ENCODE assay signal across 28 cellular contexts in the genomic region with DNA sequence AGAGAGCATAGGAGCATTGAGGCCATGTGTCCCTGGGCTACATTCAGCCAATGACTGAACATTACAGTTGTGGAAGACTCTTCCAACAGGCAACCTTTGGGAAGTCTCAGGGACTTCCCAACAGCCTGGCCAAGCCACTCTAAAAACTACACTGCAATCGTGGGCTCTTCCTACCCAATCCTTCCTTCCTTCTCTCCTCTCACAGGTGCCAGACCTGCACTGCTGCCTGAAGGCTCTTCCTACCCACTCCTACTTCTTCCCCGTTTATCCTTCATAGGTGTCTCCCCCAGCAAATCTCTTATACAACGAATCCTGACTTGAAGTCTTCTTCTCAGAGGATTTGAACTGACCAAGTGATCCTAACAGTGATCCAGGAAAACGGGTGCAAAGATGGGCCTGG.
"Had no signal": no experiment of that assay in that cellular context is flagged by ENCODE, and none has a peak within 500 bp of the region (broad histone marks: within the 10 kb centered on the region; RNA-seq: fewer than 3 reads in every experiment).

No MANE protein-coding gene starts in this region.

- H3K4me1 Mint-ChIP-seq: stimulated activated memory B cell treated with anti-CD40 and anti-IgM and Interleukin-4, amounts not matched to agents 10 μg/mL and 1 μg/mL and 100 μg/mL, for 72 hours; stimulated activated naive B cell treated with anti-CD40 and anti-IgM and Interleukin-4, amounts not matched to agents 10 μg/mL and 1 μg/mL and 100 μg/mL, for 72 hours; stimulated activated naive CD8-positive, alpha-beta T cell treated with anti-CD3 and anti-CD28 coated beads, Interleukin-15, amount 100 ng/mL, for 72 hours had no signal

- H3K36me3 ChIP-seq: stomach, suprapubic skin, thoracic aorta, thyroid gland, tibial artery, tibial nerve, transverse colon, upper lobe of left lung, upper lobe of right lung, uterus, vagina had no signal

- H3K27ac ChIP-seq: stomach, suprapubic skin, testis, thoracic aorta, thyroid gland, tibial artery, tibial nerve, transverse colon, upper lobe of left lung, upper lobe of right lung, uterus, vagina had no signal

- H3K27ac Mint-ChIP-seq: stimulated activated effector memory CD8-positive, alpha-beta T cell treated with anti-CD3 and anti-CD28 coated beads, Interleukin-12 subunit alpha, Interleukin-12 subunit beta, amount 100 ng/mL, for 72 hours; stimulated activated memory B cell treated with anti-CD40 and anti-IgM and Interleukin-4, amounts not matched to agents 10 μg/mL and 1 μg/mL and 100 μg/mL, for 72 hours; stimulated activated naive B cell treated with anti-CD40 and anti-IgM and Interleukin-4, amounts not matched to agents 10 μg/mL and 1 μg/mL and 100 μg/mL, for 72 hours; stimulated activated naive CD8-positive, alpha-beta T cell treated with anti-CD3 and anti-CD28 coated beads, Interleukin-15, amount 100 ng/mL, for 72 hours; stimulated activated naive CD8-positive, alpha-beta T cell treated with anti-CD3 and anti-CD28 coated beads, Interleukin-15, Interleukin-2, amounts not matched to agents 100 ng/mL and 50 ng/mL, for 24 hours; type B pancreatic cell had no signal

- H3K9me3 Mint-ChIP-seq: stimulated activated naive CD8-positive, alpha-beta T cell treated with anti-CD3 and anti-CD28 coated beads, Interleukin-15, Interleukin-2, amounts not matched to agents 100 ng/mL and 50 ng/mL, for 24 hours had no signal

- H3K36me3 Mint-ChIP-seq: stimulated activated effector memory CD8-positive, alpha-beta T cell treated with anti-CD3 and anti-CD28 coated beads, Interleukin-12 subunit alpha, Interleukin-12 subunit beta, amount 100 ng/mL, for 72 hours; stimulated activated memory B cell treated with anti-CD40 and anti-IgM and Interleukin-4, amounts not matched to agents 10 μg/mL and 1 μg/mL and 100 μg/mL, for 72 hours; stimulated activated naive B cell treated with anti-CD40 and anti-IgM and Interleukin-4, amounts not matched to agents 10 μg/mL and 1 μg/mL and 100 μg/mL, for 72 hours; type B pancreatic cell had no signal

- H3K4me3 Mint-ChIP-seq: stimulated activated effector memory CD8-positive, alpha-beta T cell treated with anti-CD3 and anti-CD28 coated beads, Interleukin-12 subunit alpha, Interleukin-12 subunit beta, amount 100 ng/mL, for 72 hours; stimulated activated memory B cell treated with anti-CD40 and anti-IgM and Interleukin-4, amounts not matched to agents 10 μg/mL and 1 μg/mL and 100 μg/mL, for 72 hours; stimulated activated naive B cell treated with anti-CD40 and anti-IgM and Interleukin-4, amounts not matched to agents 10 μg/mL and 1 μg/mL and 100 μg/mL, for 72 hours; stimulated activated naive CD8-positive, alpha-beta T cell treated with anti-CD3 and anti-CD28 coated beads, Interleukin-15, amount 100 ng/mL, for 72 hours; stimulated activated naive CD8-positive, alpha-beta T cell treated with anti-CD3 and anti-CD28 coated beads, Interleukin-15, Interleukin-2, amounts not matched to agents 100 ng/mL and 50 ng/mL, for 24 hours; type B pancreatic cell had no signal

- DNase-seq: stimulated activated CD4-positive, alpha-beta T cell treated with anti-CD3 and anti-CD28 coated beads, Interleukin-2, amount 100 ng/mL, for 48 hours; stimulated activated CD4-positive, alpha-beta T cell treated with anti-CD3 and anti-CD28 coated beads, Interleukin-4, amount 100 ng/mL, for 1 hour; stimulated activated CD4-positive, alpha-beta T cell treated with anti-CD3 and anti-CD28 coated beads, Interleukin-4, amount 100 ng/mL, for 24 hours; stimulated activated CD4-positive, alpha-beta T cell treated with anti-CD3 and anti-CD28 coated beads, Interleukin-4, amount 100 ng/mL, for 4 hours; stimulated activated CD8-positive, alpha-beta memory T cell treated with anti-CD3 and anti-CD28 coated beads, Interleukin-4, amount 100 ng/mL, for 48 hours; stimulated activated naive B cell treated with anti-CD40 and anti-IgM and Interleukin-4, amounts not matched to agents 10 μg/mL and 1 μg/mL and 100 μg/mL, for 72 hours; stimulated activated naive CD4-positive, alpha-beta T cell; stimulated activated naive CD4-positive, alpha-beta T cell treated with Interleukin-2 at 50 U/mL for 16 hours; stimulated activated naive CD8-positive, alpha-beta T cell treated with anti-CD3 and anti-CD28 coated beads, Interleukin-15, amount 100 ng/mL, for 72 hours; stimulated activated naive CD8-positive, alpha-beta T cell treated with anti-CD3 and anti-CD28 coated beads, Interleukin-15, Interleukin-2, amounts not matched to agents 100 U/mL and 50 U/mL, for 24 hours; stomach; substantia nigra; testis; thyroid gland; tibial artery; transverse colon; trophoblast cell; upper lobe of left lung; upper lobe of right lung; uterus had no signal

- ATAC-seq: stimulated activated effector memory CD8-positive, alpha-beta T cell treated with anti-CD3 and anti-CD28 coated beads, Interleukin-12 subunit alpha, Interleukin-12 subunit beta, amount 100 ng/mL, for 72 hours; stimulated activated memory B cell treated with anti-CD40 and anti-IgM and Interleukin-4, amounts not matched to agents 10 μg/mL and 1 μg/mL and 100 μg/mL, for 72 hours; stimulated activated naive B cell treated with anti-CD40 and anti-IgM and Interleukin-4, amounts not matched to agents 10 μg/mL and 1 μg/mL and 100 μg/mL, for 72 hours; stimulated activated naive CD8-positive, alpha-beta T cell treated with anti-CD3 and anti-CD28 coated beads, Interleukin-15, amount 100 ng/mL, for 72 hours; stimulated activated naive CD8-positive, alpha-beta T cell treated with anti-CD3 and anti-CD28 coated beads, Interleukin-15, Interleukin-2, amounts not matched to agents 100 U/mL and 50 U/mL, for 24 hours; upper lobe of right lung had no signal

- H3K27me3 Mint-ChIP-seq: type B pancreatic cell had no signal

- H3K9me3 ChIP-seq: stomach, suprapubic skin, testis, thoracic aorta, thyroid gland, tibial artery, tibial nerve, transverse colon, upper lobe of left lung, upper lobe of right lung, uterus, vagina had no signal

- H3K4me1 ChIP-seq: stomach, testis, thyroid gland, tibial artery, tibial nerve, transverse colon, upper lobe of left lung, upper lobe of right lung, uterus, vagina had no signal

- H3K4me3 ChIP-seq: stomach, suprapubic skin, testis, thoracic aorta, thyroid gland, tibial artery, tibial nerve, transverse colon, upper lobe of left lung, upper lobe of right lung, uterus, vagina had no signal
